In the genomic region with DNA sequence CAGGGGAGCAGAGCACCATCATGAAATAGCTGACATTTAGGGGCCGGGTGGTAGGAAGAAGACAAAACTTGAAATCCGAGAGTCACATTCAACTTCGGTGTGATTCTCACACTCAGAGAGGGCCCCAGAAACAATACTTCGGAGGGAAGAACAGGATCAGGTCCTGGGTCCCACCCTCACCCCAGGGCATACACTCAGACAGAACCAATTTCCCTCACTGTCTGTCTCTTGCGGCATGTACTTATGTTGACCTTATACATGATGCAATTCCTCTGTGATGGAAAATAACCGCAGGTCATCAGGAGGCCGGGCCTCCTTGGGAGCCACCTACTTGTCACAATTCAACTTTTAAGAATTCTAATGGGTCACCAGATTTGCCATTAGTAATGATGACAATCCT, we compare ENCODE assay signal across 21 cellular contexts. TPM values are rescaled to one million over a fixed set of nuclear protein-coding genes. Genes with fewer than 3 reads are reported as not detected.
A peak's percentile ranks its signal among the peaks of the same experiment; 100 is the strongest.
DNase-seq lines count a peak whose midpoint lies in the region; ATAC-seq, FAIRE-seq and TF ChIP-seq lines count a peak whose summit lies in the region.
"Had no signal": no experiment of that assay in that cellular context is flagged by ENCODE, and none has a peak within 500 bp of the region (broad histone marks: within the 10 kb centered on the region; RNA-seq: fewer than 3 reads in every experiment).

No MANE protein-coding gene starts in this region.

- peak in 1 of 2 experiments; percentile 56 for DNase-seq in A549 (ENCODE audit: low read depth in 1 of 2, low spot score in 1 of 2)
- DNase-seq in HCT116 (ENCODE audit: low read depth, low spot score), result no peak
- peak; percentile 35 to 87 for DNase-seq in PC-9
- DNase-seq in H1 (ENCODE audit: low read depth in 1 of 2, low spot score in 2 of 2), result no peak
- no peak for DNase-seq in activated CD4-positive, alpha-beta T cell treated with anti-CD3 and anti-CD28 coated beads, Interleukin-2, amount 10 ng/mL, durations not matched to agents 7 days and 5 days
- DNase-seq in right cardiac atrium, result no peak
- no peak for DNase-seq in KG1 (lab: John Stamatoyannopoulos, UW)
- DNase-seq: C1 segment of cervical spinal cord, DMS 273 treated with DMSO at 0.1 percent for 48 hours, H7, KBM-7, MG63, NCI-H1417, NCI-H2029, NCI-H2171, NCI-H446, Right ventricle myocardium superior, SK-N-SH, T-helper 1 cell had no signal

- no peak overlapping the region for H2BK120ac ChIP-seq in H1 (replicated peaks; ENCODE audit: low read depth, low read length)

- H3K79me2 ChIP-seq in HCT116 (ENCODE audit: insufficient read depth, low read length), result no peaks in the 10 kb centered on the region
- H3K79me2 ChIP-seq in PC-9 (ENCODE audit: low read depth), result no peaks in the 10 kb centered on the region
- H3K79me2 ChIP-seq in H1 (ENCODE audit: control insufficient read depth in 1 of 2, insufficient read depth in 2 of 2, low read length in 2 of 2), result no peaks in the 10 kb centered on the region

- H3K79me1 ChIP-seq in H1 (ENCODE audit: low read depth, low read length), result no peaks in the 10 kb centered on the region

- FAIRE-seq in A549 (lab: Jason Lieb, UNC) (no peak), H1 (lab: Jason Lieb, UNC) (no peak)
- FAIRE-seq: A204.1 had no signal

- H3K23me2 ChIP-seq in H1 (ENCODE audit: low read depth, low read length), result no peaks in the 10 kb centered on the region

- TF ChIP-seq EP300 in A549 (IDR thresholded peaks at IDR 0.05), result no peak
- no peak for TF ChIP-seq EP300 in H1 (IDR thresholded peaks at IDR 0.05; ENCODE audit: borderline replicate concordance in 1 of 2, low read depth in 2 of 2, low read length in 2 of 2)

- H3K36me3 Mint-ChIP-seq in activated CD4-positive, alpha-beta T cell treated with anti-CD3 and anti-CD28 coated beads, Interleukin-2, amount 10 ng/mL, durations not matched to agents 7 days and 5 days (ENCODE audit: low read depth), result no peaks in the 10 kb centered on the region

- no peak overlapping the region for H4K5ac ChIP-seq in H1 (ENCODE audit: insufficient read length, low read depth, low read length)

- H3K56ac ChIP-seq in H1 (replicated peaks; ENCODE audit: insufficient read length, low read depth, low read length), result no peak overlapping the region

- H4K8ac ChIP-seq in H1 (ENCODE audit: extremely low read depth, insufficient read depth, low read length), result no peak overlapping the region

- H2BK5ac ChIP-seq in H1 (ENCODE audit: low read depth, low read length), result no peak overlapping the region

- TF ChIP-seq RAD21 in A549 (conservative IDR thresholded peaks at IDR 0.05 in 1 of 2, IDR thresholded peaks at IDR 0.05 in 1 of 2), result no peak
- TF ChIP-seq RAD21 in HCT116 (IDR thresholded peaks at IDR 0.05; ENCODE audit: low read depth), result no peak
- no peak for TF ChIP-seq RAD21 in H1 (IDR thresholded peaks at IDR 0.05 in 1 of 2, conservative IDR thresholded peaks at IDR 0.05 in 1 of 2; ENCODE audit: low read depth in 2 of 2, low read length in 2 of 2)

- POLR2A ChIA-PET in A549 (lab: Yijun Ruan, JAX), result no interaction called here
- POLR2A ChIA-PET in HCT116 (lab: Charles Lee), result no interaction called here
- POLR2A ChIA-PET in PC-9 (lab: Charles Lee; ENCODE audit: unreplicated experiment), result no interaction called here
- POLR2A ChIA-PET in H1 (lab: Charles Lee; ENCODE audit: partially characterized antibody), result no interaction called here
- POLR2A ChIA-PET in activated CD4-positive, alpha-beta T cell treated with anti-CD3 and anti-CD28 coated beads, Interleukin-2, amount 10 ng/mL, durations not matched to agents 7 days and 5 days (lab: Charles Lee), result no interaction called here

- peaks cover 13% of the 10 kb centered on the region for H3K4me1 ChIP-seq in A549
- 0 out of 4 replicates have a peak, but pooled peaks cover 0 to 4% of the 10 kb centered on the region in 2 experiments for H3K4me1 ChIP-seq in HCT116 (ENCODE audit: control insufficient read depth in 1 of 2, insufficient read depth in 2 of 2, low read length in 2 of 2)
- H3K4me1 ChIP-seq in PC-9 (replicated peaks; ENCODE audit: insufficient read depth), result peaks cover 22% of the 10 kb centered on the region
- H3K4me1 ChIP-seq in H1 (replicated peaks in 1 of 4; ENCODE audit: control insufficient read depth in 3 of 4, insufficient read depth in 4 of 4, low read length in 3 of 4), result peaks cover 0 to 5% (median 3%) of the 10 kb centered on the region in 4 experiments; a peak in 4 of 7 replicates
- H3K4me1 ChIP-seq in right cardiac atrium (ENCODE audit: control insufficient read depth, insufficient read depth, low read length), result no peaks in the 10 kb centered on the region

- ATAC-seq in A549, result peak; percentile 45 to 66; a peak in 2 of 6 replicates
- ATAC-seq in HCT116, result no peak
- no peak for ATAC-seq in right cardiac atrium

- H2BK20ac ChIP-seq in H1 (ENCODE audit: low read length), result no peak overlapping the region

- 0 out of 2 replicates have a peak, but pooled peaks cover 4% of the 10 kb centered on the region for H3K27me3 ChIP-seq in HCT116 (ENCODE audit: insufficient read depth, low read length)
- no peaks in the 10 kb centered on the region for H3K27me3 ChIP-seq in PC-9 (ENCODE audit: insufficient read depth, low read depth)
- H3K27me3 ChIP-seq in H1 (replicated peaks in 1 of 4; ENCODE audit: control insufficient read depth in 3 of 4, extremely low read depth in 1 of 4, insufficient read depth in 3 of 4, low read length in 3 of 4), result no peaks in the 10 kb centered on the region
- H3K27me3 ChIP-seq in right cardiac atrium (ENCODE audit: control insufficient read depth, insufficient read depth), result no peaks in the 10 kb centered on the region

- 27% methylated on average over 7 of the region's 7 CpGs for WGBS in A549 (ENCODE audit: missing lambda C conversion rate)
- WGBS in H1 (ENCODE audit: extremely low coverage in 1 of 2, insufficient coverage in 1 of 2, insufficient read length in 1 of 2, insufficient replicate concordance in 2 of 2, low coverage in 1 of 2, low lambda C conversion rate in 2 of 2, missing lambda C conversion rate in 1 of 2), 2 experiments, result 80% methylated on average over 7 of the region's 7 CpGs; no CpG with 5 or more reads in 1 of the 2 experiments
- WGBS in right cardiac atrium, result 71% methylated on average over 7 of the region's 7 CpGs

- H3K4me3 ChIP-seq in A549 (no peak overlapping the region), HCT116 (replicated peaks in 1 of 2; ENCODE audit: low read depth in 1 of 2, low read length in 2 of 2) (no peak overlapping the region), PC-9 (no peak overlapping the region), H1 (ENCODE audit: extremely low read depth in 1 of 4, insufficient read depth in 2 of 4, low read depth in 3 of 4, low read length in 4 of 4) (no peak overlapping the region), right cardiac atrium (ENCODE audit: low read length) (no peak overlapping the region)
- H3K4me3 ChIP-seq: MG63 had no signal

- RAD21 ChIA-PET in HCT116 (lab: Charles Lee; ENCODE audit: low non-redundant PET in 1 of 2, low total read pairs in 2 of 2, uncharacterized antibody in 2 of 2, unreplicated experiment in 2 of 2), result no interaction called here

- no peaks in the 10 kb centered on the region for H3K36me3 ChIP-seq in HCT116 (ENCODE audit: control insufficient read depth in 1 of 2, insufficient read depth in 2 of 2, low read length in 2 of 2)
- no peaks in the 10 kb centered on the region for H3K36me3 ChIP-seq in PC-9 (ENCODE audit: low read depth)
- H3K36me3 ChIP-seq in H1 (ENCODE audit: control insufficient read depth in 2 of 4, insufficient read depth in 4 of 4, low read length in 3 of 4), result no peaks in the 10 kb centered on the region
- H3K36me3 ChIP-seq: MG63 had no signal

- TF ChIP-seq CTCF in A549 (IDR thresholded peaks at IDR 0.05), result no peak
- no peak for TF ChIP-seq CTCF in HCT116 (IDR thresholded peaks at IDR 0.05 in 2 of 3, conservative IDR thresholded peaks at IDR 0.05 in 1 of 3; ENCODE audit: borderline replicate concordance in 1 of 3, insufficient read depth in 1 of 3, low read depth in 2 of 3, low read length in 2 of 3)
- TF ChIP-seq CTCF in PC-9 (conservative IDR thresholded peaks at IDR 0.05), result no peak
- TF ChIP-seq CTCF in H1 (IDR thresholded peaks at IDR 0.05; ENCODE audit: control extremely low read depth in 1 of 3, insufficient read depth in 1 of 3, low read depth in 1 of 3, low read length in 3 of 3), result no peak

- intact Hi-C loops in HCT116 (cut with micrococcal nuclease) (no loop called here), PC-9 (cut with micrococcal nuclease; ENCODE audit: unreplicated experiment) (no loop called here), right cardiac atrium (cut with DNase I) (no loop called here)

- H3K9me2 ChIP-seq in HCT116 (ENCODE audit: insufficient read depth) (no peaks in the 10 kb centered on the region), PC-9 (ENCODE audit: insufficient read depth) (no peaks in the 10 kb centered on the region)
- H3K9me2 ChIP-seq: SK-N-SH had no signal

- H2AK5ac ChIP-seq in H1 (ENCODE audit: low read depth, low read length), result no peak overlapping the region

- H3K4ac ChIP-seq in H1 (replicated peaks; ENCODE audit: insufficient read length, low read depth, low read length), result no peak overlapping the region

- H3K27ac ChIP-seq in A549 (peak overlapping the region; percentile 25 to 64; a peak in 4 of 6 replicates), HCT116 (ENCODE audit: low read depth, low read length) (no peak overlapping the region), PC-9 (peak overlapping the region; percentile 93), H1 (ENCODE audit: low read depth, low read length) (no peak overlapping the region), right cardiac atrium (ENCODE audit: low read length) (no peak overlapping the region)
- H3K27ac ChIP-seq: HL-60 had no signal

- H3K9me3 ChIP-seq in A549 (no peaks in the 10 kb centered on the region), HCT116 (ENCODE audit: control insufficient read depth in 1 of 2, insufficient read depth in 1 of 2, low read depth in 1 of 2, low read length in 2 of 2) (no peaks in the 10 kb centered on the region), PC-9 (ENCODE audit: insufficient read depth, low read depth) (no peaks in the 10 kb centered on the region), H1 (ENCODE audit: insufficient read depth in 2 of 2, low read depth in 1 of 2, low read length in 1 of 2) (no peaks in the 10 kb centered on the region), right cardiac atrium (ENCODE audit: control insufficient read depth, low read length) (no peaks in the 10 kb centered on the region)
- H3K9me3 ChIP-seq: MG63, SK-N-SH had no signal

- TF ChIP-seq POLR2A in A549 (IDR thresholded peaks at IDR 0.05; ENCODE audit: low read length) (no peak), HCT116 (IDR thresholded peaks at IDR 0.05; ENCODE audit: borderline replicate concordance, extremely low read depth, insufficient read depth, insufficient read length) (no peak), H1 (IDR thresholded peaks at IDR 0.05; ENCODE audit: control extremely low read depth in 1 of 2, low read depth in 2 of 2, low read length in 2 of 2) (no peak)

- H3F3A ChIP-seq in PC-9 (ENCODE audit: insufficient read depth, low read depth), result peaks cover 6% of the 10 kb centered on the region

- H3K14ac ChIP-seq in H1 (ENCODE audit: insufficient read length), result no peak overlapping the region

- H4K91ac ChIP-seq in H1 (replicated peaks; ENCODE audit: insufficient read length, low read length), result no peak overlapping the region

- no peak overlapping the region for H2BK15ac ChIP-seq in H1 (ENCODE audit: low read length)

- no peak overlapping the region for H2BK12ac ChIP-seq in H1 (ENCODE audit: low read depth, low read length)

- no peak overlapping the region for H3K4me3 Mint-ChIP-seq in activated CD4-positive, alpha-beta T cell treated with anti-CD3 and anti-CD28 coated beads, Interleukin-2, amount 10 ng/mL, durations not matched to agents 7 days and 5 days

- CTCF ChIA-PET in A549 (lab: Yijun Ruan, JAX) (interaction anchor here (1.1 kb wide), 1 partner anchor 10 kb away, joined by 3 read pairs; no protein-coding TSS in a partner anchor), HCT116 (lab: Charles Lee) (no interaction called here), PC-9 (lab: Charles Lee) (no interaction called here), H1 (lab: Charles Lee; ENCODE audit: partially characterized antibody) (interaction anchor here (1.5 kb wide), 1 partner anchor 10 kb away, joined by 3 read pairs; no protein-coding TSS in a partner anchor)
- CTCF ChIA-PET in activated CD4-positive, alpha-beta T cell treated with anti-CD3 and anti-CD28 coated beads, Interleukin-2, amount 10 ng/mL, durations not matched to agents 7 days and 5 days (lab: Charles Lee), result no interaction called here

- BruUV-seq in HCT116 (replicated peaks; lab: Mats Ljungman, UMichigan) (no TSS peak), PC-9 (replicated peaks; lab: Mats Ljungman, UMichigan) (no TSS peak)

- no peak overlapping the region for H3K9ac ChIP-seq in HCT116 (ENCODE audit: low read length)
- H3K9ac ChIP-seq in H1 (replicated peaks in 1 of 4; ENCODE audit: extremely low read depth in 1 of 4, low read depth in 3 of 4, low read length in 3 of 4), result no peak overlapping the region
- H3K9ac ChIP-seq: SK-N-SH had no signal

- peaks cover 16% of the 10 kb centered on the region for H3K27me3 Mint-ChIP-seq in activated CD4-positive, alpha-beta T cell treated with anti-CD3 and anti-CD28 coated beads, Interleukin-2, amount 10 ng/mL, durations not matched to agents 7 days and 5 days

- H3K4me2 ChIP-seq in A549 (peak overlapping the region; percentile 21), HCT116 (ENCODE audit: low read length) (no peak overlapping the region), PC-9 (peak overlapping the region; percentile 56), H1 (ENCODE audit: insufficient read depth in 1 of 2, low read depth in 2 of 2, low read length in 2 of 2) (no peak overlapping the region)
- H3K4me2 ChIP-seq: SK-N-SH had no signal

- no peaks in the 10 kb centered on the region for H3K9me3 Mint-ChIP-seq in activated CD4-positive, alpha-beta T cell treated with anti-CD3 and anti-CD28 coated beads, Interleukin-2, amount 10 ng/mL, durations not matched to agents 7 days and 5 days

- H3K4me1 Mint-ChIP-seq in activated CD4-positive, alpha-beta T cell treated with anti-CD3 and anti-CD28 coated beads, Interleukin-2, amount 10 ng/mL, durations not matched to agents 7 days and 5 days, result no peaks in the 10 kb centered on the region

- no peak overlapping the region for H3K27ac Mint-ChIP-seq in activated CD4-positive, alpha-beta T cell treated with anti-CD3 and anti-CD28 coated beads, Interleukin-2, amount 10 ng/mL, durations not matched to agents 7 days and 5 days

- no peak overlapping the region for H3K23ac ChIP-seq in H1 (ENCODE audit: insufficient read length)

- no peak overlapping the region for H3K18ac ChIP-seq in H1 (ENCODE audit: extremely low read depth, low read length)

- H2AFZ ChIP-seq in HCT116 (ENCODE audit: low read depth, low read length, poor library complexity, severe bottlenecking) (no peak overlapping the region), PC-9 (no peak overlapping the region), H1 (ENCODE audit: low read length) (peak overlapping the region; percentile 62)

- H4K20me1 ChIP-seq in HCT116 (ENCODE audit: insufficient read depth), result no peaks in the 10 kb centered on the region
- H4K20me1 ChIP-seq in PC-9 (ENCODE audit: insufficient read depth), result no peaks in the 10 kb centered on the region
- no peaks in the 10 kb centered on the region for H4K20me1 ChIP-seq in H1 (replicated peaks in 1 of 2; ENCODE audit: control insufficient read depth in 1 of 2, insufficient read depth in 2 of 2, low read length in 2 of 2)

RNA-seq across cellular contexts. Expression of a gene that starts 26.3 kb away (rescaled TPM):
- polyA plus RNA-seq in A549 (2011; rRNA removed) (not detected in 2 replicates), A549 (2017; fragmentation: RNase III; extraction: RNeasy Plus Mini Kit Qiagen cat#74134 plus additional on column Dnase treatment) (not detected in 3 replicates), H1 (2011; rRNA removed) (0.05 and 0.25 TPM in 2 replicates), right cardiac atrium (not detected)
- polyA plus RNA-seq in A549 (2012; cell fraction: cytosol; rRNA removed), result 0.03 TPM in 1 of 2 replicates, not detected in the other
- 0.06 TPM in 1 of 2 replicates, not detected in the other for polyA plus RNA-seq in A549 (2012; cell fraction: nucleus; rRNA removed)
- polyA minus RNA-seq in A549 (2011; rRNA and poly(A)+ RNA removed), result not detected in 2 replicates
- total RNA-seq in HCT116 (2021; ENCODE audit: unreplicated experiment) (not detected), PC-9 (2021) (not detected in 2 replicates), right cardiac atrium (not detected)
- not detected in 2 replicates for polyA plus RNA-seq in HCT116 (2012)
- 0.27 TPM in 1 of 2 replicates, not detected in the other for total RNA-seq in H1 (2021; fragmentation: NEBNext Ultra II Directional; extraction: Animal tissue kit (Norgen Biotek cat#: 25700))
- polyA plus RNA-seq in H1 (2011; cell fraction: cytosol; rRNA removed), result 0.17 TPM
- 0.16 TPM for polyA plus RNA-seq in H1 (2011; cell fraction: nucleus; rRNA removed)
- polyA plus RNA-seq in H1 (2012, experiment 1 of 2), result 0.16 TPM in 1 of 4 replicates, not detected in the others
- polyA plus RNA-seq in H1 (2012, experiment 2 of 2), result not detected
- 0.14 TPM for polyA plus RNA-seq in H1 (2013, experiment 1 of 2)
- polyA plus RNA-seq in H1 (2013, experiment 2 of 2), result 0.11 TPM
- polyA minus RNA-seq in H1 (2011; rRNA and poly(A)+ RNA removed), result not detected in 2 replicates
- not detected for polyA minus RNA-seq in H1 (2011; cell fraction: cytosol; rRNA and poly(A)+ RNA removed)
- not detected for polyA minus RNA-seq in H1 (2011; cell fraction: nucleus; rRNA and poly(A)+ RNA removed)
- total RNA-seq in activated CD4-positive, alpha-beta T cell treated with anti-CD3 and anti-CD28 coated beads, Interleukin-2, amount 10 ng/mL, durations not matched to agents 7 days and 5 days, result not detected
- total RNA-seq: H7, Right ventricle myocardium superior had no signal
- polyA plus RNA-seq: SK-N-SH had no signal

RNA-seq across cellular contexts. Expression of a gene that starts 38.5 kb away (rescaled TPM):
- polyA plus RNA-seq in A549 (2011; rRNA removed) (not detected in 2 replicates), A549 (2017; fragmentation: RNase III; extraction: RNeasy Plus Mini Kit Qiagen cat#74134 plus additional on column Dnase treatment) (0.07 to 0.09 TPM (median 0.08 TPM) in 3 replicates), H1 (2011; rRNA removed) (2.2 and 2.7 TPM in 2 replicates), right cardiac atrium (not detected)
- polyA plus RNA-seq in A549 (2012; cell fraction: cytosol; rRNA removed), result 0.04 and 0.08 TPM in 2 replicates
- 0.06 and 0.07 TPM in 2 replicates for polyA plus RNA-seq in A549 (2012; cell fraction: nucleus; rRNA removed)
- not detected in 2 replicates for polyA minus RNA-seq in A549 (2011; rRNA and poly(A)+ RNA removed)
- total RNA-seq in HCT116 (2021; ENCODE audit: unreplicated experiment) (not detected), PC-9 (2021) (not detected in 2 replicates), right cardiac atrium (not detected)
- not detected in 2 replicates for polyA plus RNA-seq in HCT116 (2012)
- total RNA-seq in H1 (2021; fragmentation: NEBNext Ultra II Directional; extraction: Animal tissue kit (Norgen Biotek cat#: 25700)), result 1.3 and 2.0 TPM in 2 replicates
- 1.1 TPM for polyA plus RNA-seq in H1 (2011; cell fraction: cytosol; rRNA removed)
- polyA plus RNA-seq in H1 (2011; cell fraction: nucleus; rRNA removed), result 0.97 TPM
- polyA plus RNA-seq in H1 (2012, experiment 1 of 2), result 0.64 to 1.5 TPM (median 1.2 TPM) in 4 replicates
- polyA plus RNA-seq in H1 (2012, experiment 2 of 2), result 1.3 TPM
- 5.4 TPM for polyA plus RNA-seq in H1 (2013, experiment 1 of 2)
- polyA plus RNA-seq in H1 (2013, experiment 2 of 2), result 5.4 TPM
- 0.17 and 0.35 TPM in 2 replicates for polyA minus RNA-seq in H1 (2011; rRNA and poly(A)+ RNA removed)
- polyA minus RNA-seq in H1 (2011; cell fraction: cytosol; rRNA and poly(A)+ RNA removed), result 1.8 TPM
- polyA minus RNA-seq in H1 (2011; cell fraction: nucleus; rRNA and poly(A)+ RNA removed), result 0.90 TPM
- not detected for total RNA-seq in activated CD4-positive, alpha-beta T cell treated with anti-CD3 and anti-CD28 coated beads, Interleukin-2, amount 10 ng/mL, durations not matched to agents 7 days and 5 days
- total RNA-seq: H7, Right ventricle myocardium superior had no signal
- polyA plus RNA-seq: SK-N-SH had no signal

RNA-seq across cellular contexts. Expression of a gene that starts 44.7 kb away (rescaled TPM):
- polyA plus RNA-seq in A549 (2011; rRNA removed), result 229 and 246 TPM in 2 replicates
- 337 and 340 TPM in 2 replicates for polyA plus RNA-seq in A549 (2012; cell fraction: cytosol; rRNA removed)
- polyA plus RNA-seq in A549 (2012; cell fraction: nucleus; rRNA removed), result 263 and 314 TPM in 2 replicates
- polyA plus RNA-seq in A549 (2017; fragmentation: RNase III; extraction: RNeasy Plus Mini Kit Qiagen cat#74134 plus additional on column Dnase treatment), result 216 to 224 TPM (median 222 TPM) in 3 replicates
- 272 and 273 TPM in 2 replicates for polyA minus RNA-seq in A549 (2011; rRNA and poly(A)+ RNA removed)
- total RNA-seq in HCT116 (2021; ENCODE audit: unreplicated experiment), result 271 TPM
- polyA plus RNA-seq in HCT116 (2012), result 413 and 417 TPM in 2 replicates
- total RNA-seq in PC-9 (2021), result 96.5 and 112 TPM in 2 replicates
- 184 and 207 TPM in 2 replicates for total RNA-seq in H1 (2021; fragmentation: NEBNext Ultra II Directional; extraction: Animal tissue kit (Norgen Biotek cat#: 25700))
- polyA plus RNA-seq in H1 (2011; rRNA removed), result 183 and 187 TPM in 2 replicates
- polyA plus RNA-seq in H1 (2011; cell fraction: cytosol; rRNA removed), result 273 TPM
- 335 TPM for polyA plus RNA-seq in H1 (2011; cell fraction: nucleus; rRNA removed)
- polyA plus RNA-seq in H1 (2012, experiment 1 of 2), result 205 to 238 TPM (median 210 TPM) in 4 replicates
- 23.6 TPM for polyA plus RNA-seq in H1 (2012, experiment 2 of 2)
- polyA plus RNA-seq in H1 (2013, experiment 1 of 2), result 139 TPM
- polyA plus RNA-seq in H1 (2013, experiment 2 of 2), result 140 TPM
- 387 and 444 TPM in 2 replicates for polyA minus RNA-seq in H1 (2011; rRNA and poly(A)+ RNA removed)
- polyA minus RNA-seq in H1 (2011; cell fraction: cytosol; rRNA and poly(A)+ RNA removed), result 179 TPM
- 286 TPM for polyA minus RNA-seq in H1 (2011; cell fraction: nucleus; rRNA and poly(A)+ RNA removed)
- total RNA-seq in activated CD4-positive, alpha-beta T cell treated with anti-CD3 and anti-CD28 coated beads, Interleukin-2, amount 10 ng/mL, durations not matched to agents 7 days and 5 days, result 100 to 1,000 TPM; 224 to 255 TPM
- 10 to 100 TPM; 33.7 to 43.0 (median 37.8) TPM for total RNA-seq in right cardiac atrium
- 28.3 TPM for polyA plus RNA-seq in right cardiac atrium

Comparison
In these comparisons a context has a peak if more than half of its experiments do, and no peak if none do; other contexts are left out.
1. ATAC-seq: peak in A549 (2 of 2); none in HCT116 (single experiment) and right cardiac atrium (0 of 2).
2. DNase-seq: peak in PC-9 (2 of 2); none in HCT116 (single experiment), H1 (0 of 2), activated CD4-positive, alpha-beta T cell treated with anti-CD3 and anti-CD28 coated beads, Interleukin-2, amount 10 ng/mL, durations not matched to agents 7 days and 5 days (single experiment), right cardiac atrium (0 of 3) and KG1 (single experiment).
3. H3K27ac ChIP-seq: peak in A549 (2 of 2) and PC-9 (single experiment); none in HCT116 (single experiment), H1 (single experiment) and right cardiac atrium (single experiment).
4. H3K4me2 ChIP-seq: peak in A549 (single experiment) and PC-9 (single experiment); none in HCT116 (single experiment) and H1 (0 of 2).
5. CTCF ChIA-PET loops: an anchor here in A549 (1.1 kb wide) and H1 (1.5 kb wide); none called in HCT116, PC-9 and activated CD4-positive, alpha-beta T cell treated with anti-CD3 and anti-CD28 coated beads, Interleukin-2, amount 10 ng/mL, durations not matched to agents 7 days and 5 days.